1 cellular context compared by ENCODE assay signal in genomic region chr2:169734172-169734847, GRCh38.
TF ChIP-seq lines count a peak whose summit lies in the region.

No MANE protein-coding gene starts in this region.

TF ChIP-seq in SK-N-SH, 30 proteins besides CTCF, POLR2A, EP300 and RAD21 (continued from another document):
- TF ChIP-seq REST (IDR thresholded peaks at IDR 0.05; ENCODE audit: low read depth, low read length): no peak
- no peak for TF ChIP-seq YY1 (IDR thresholded peaks at IDR 0.05; ENCODE audit: low read depth)
- TF ChIP-seq, protein P1, sequence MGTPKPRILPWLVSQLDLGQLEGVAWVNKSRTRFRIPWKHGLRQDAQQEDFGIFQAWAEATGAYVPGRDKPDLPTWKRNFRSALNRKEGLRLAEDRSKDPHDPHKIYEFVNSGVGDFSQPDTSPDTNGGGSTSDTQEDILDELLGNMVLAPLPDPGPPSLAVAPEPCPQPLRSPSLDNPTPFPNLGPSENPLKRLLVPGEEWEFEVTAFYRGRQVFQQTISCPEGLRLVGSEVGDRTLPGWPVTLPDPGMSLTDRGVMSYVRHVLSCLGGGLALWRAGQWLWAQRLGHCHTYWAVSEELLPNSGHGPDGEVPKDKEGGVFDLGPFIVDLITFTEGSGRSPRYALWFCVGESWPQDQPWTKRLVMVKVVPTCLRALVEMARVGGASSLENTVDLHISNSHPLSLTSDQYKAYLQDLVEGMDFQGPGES (IDR thresholded peaks at IDR 0.05; ENCODE audit: low read depth, low read length): no peak
- no peak for TF ChIP-seq RCOR1 (IDR thresholded peaks at IDR 0.05; ENCODE audit: low read length)
